ENCODE assay signal across 1 cellular context in the genomic region with DNA sequence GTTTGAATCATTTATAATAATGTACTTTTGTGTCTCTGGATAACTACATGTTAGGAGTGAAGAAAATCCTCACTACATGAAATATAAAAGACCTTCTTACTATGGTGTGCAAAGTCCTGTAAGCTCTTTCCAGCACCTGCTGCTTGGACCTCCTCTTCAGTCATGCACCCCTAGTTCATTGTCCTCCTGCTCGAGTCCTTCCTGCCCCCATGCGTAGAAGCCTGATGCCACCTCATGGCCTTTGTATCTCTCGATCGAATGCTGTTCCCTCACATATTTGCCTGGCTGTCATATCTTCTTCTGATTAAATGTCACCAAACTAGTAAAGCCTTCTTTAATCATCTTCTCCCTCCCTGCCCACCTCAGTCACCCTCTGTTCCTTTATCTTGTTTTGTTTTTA.
TF ChIP-seq lines count a peak whose summit lies in the region.

No MANE protein-coding gene starts in this region.

TF ChIP-seq in HepG2, 621 proteins besides CTCF, POLR2A, EP300 and RAD21 (continued from another document):
- TF ChIP-seq, protein P1, sequence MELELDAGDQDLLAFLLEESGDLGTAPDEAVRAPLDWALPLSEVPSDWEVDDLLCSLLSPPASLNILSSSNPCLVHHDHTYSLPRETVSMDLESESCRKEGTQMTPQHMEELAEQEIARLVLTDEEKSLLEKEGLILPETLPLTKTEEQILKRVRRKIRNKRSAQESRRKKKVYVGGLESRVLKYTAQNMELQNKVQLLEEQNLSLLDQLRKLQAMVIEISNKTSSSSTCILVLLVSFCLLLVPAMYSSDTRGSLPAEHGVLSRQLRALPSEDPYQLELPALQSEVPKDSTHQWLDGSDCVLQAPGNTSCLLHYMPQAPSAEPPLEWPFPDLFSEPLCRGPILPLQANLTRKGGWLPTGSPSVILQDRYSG (CRISPR knock-in tag; IDR thresholded peaks at IDR 0.05) = no peak
- TF ChIP-seq, protein P2, sequence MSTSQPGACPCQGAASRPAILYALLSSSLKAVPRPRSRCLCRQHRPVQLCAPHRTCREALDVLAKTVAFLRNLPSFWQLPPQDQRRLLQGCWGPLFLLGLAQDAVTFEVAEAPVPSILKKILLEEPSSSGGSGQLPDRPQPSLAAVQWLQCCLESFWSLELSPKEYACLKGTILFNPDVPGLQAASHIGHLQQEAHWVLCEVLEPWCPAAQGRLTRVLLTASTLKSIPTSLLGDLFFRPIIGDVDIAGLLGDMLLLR (CRISPR knock-in tag; IDR thresholded peaks at IDR 0.05) = no peak
- TF ChIP-seq ZNF432 (CRISPR knock-in tag; IDR thresholded peaks at IDR 0.05; ENCODE audit: borderline replicate concordance) (no peak), ZNF749 (CRISPR knock-in tag; IDR thresholded peaks at IDR 0.05; ENCODE audit: borderline replicate concordance) (no peak), ZNF383 (CRISPR knock-in tag; IDR thresholded peaks at IDR 0.05; ENCODE audit: borderline replicate concordance) (no peak), ZNF768 (CRISPR knock-in tag; IDR thresholded peaks at IDR 0.05) (no peak), ZNF83 (CRISPR knock-in tag; IDR thresholded peaks at IDR 0.05; ENCODE audit: borderline replicate concordance) (no peak), RFX3 (CRISPR knock-in tag; IDR thresholded peaks at IDR 0.05) (no peak)
- TF ChIP-seq, protein P3, sequence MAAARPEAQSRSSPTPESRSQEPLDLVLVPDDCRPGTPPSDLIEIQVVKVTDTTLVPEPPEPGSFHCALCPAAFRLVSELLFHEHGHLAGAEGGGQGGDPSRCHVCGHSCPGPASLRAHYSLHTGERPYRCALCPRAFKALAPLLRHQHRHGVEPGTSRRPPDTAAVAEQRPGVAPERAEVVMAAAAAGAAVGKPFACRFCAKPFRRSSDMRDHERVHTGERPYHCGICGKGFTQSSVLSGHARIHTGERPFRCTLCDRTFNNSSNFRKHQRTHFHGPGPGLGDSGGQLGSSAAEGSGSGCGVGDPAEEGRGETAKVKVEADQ (CRISPR knock-in tag; IDR thresholded peaks at IDR 0.05; ENCODE audit: borderline replicate concordance) = no peak
- TF ChIP-seq, protein P4, sequence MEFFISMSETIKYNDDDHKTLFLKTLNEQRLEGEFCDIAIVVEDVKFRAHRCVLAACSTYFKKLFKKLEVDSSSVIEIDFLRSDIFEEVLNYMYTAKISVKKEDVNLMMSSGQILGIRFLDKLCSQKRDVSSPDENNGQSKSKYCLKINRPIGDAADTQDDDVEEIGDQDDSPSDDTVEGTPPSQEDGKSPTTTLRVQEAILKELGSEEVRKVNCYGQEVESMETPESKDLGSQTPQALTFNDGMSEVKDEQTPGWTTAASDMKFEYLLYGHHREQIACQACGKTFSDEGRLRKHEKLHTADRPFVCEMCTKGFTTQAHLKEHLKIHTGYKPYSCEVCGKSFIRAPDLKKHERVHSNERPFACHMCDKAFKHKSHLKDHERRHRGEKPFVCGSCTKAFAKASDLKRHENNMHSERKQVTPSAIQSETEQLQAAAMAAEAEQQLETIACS (CRISPR knock-in tag; IDR thresholded peaks at IDR 0.05) = no peak
